ENCODE assay signal across 2 cellular contexts in genomic region chr1:39204441-39205081, GRCh38.
TF ChIP-seq lines count a peak whose summit lies in the region.

TSS of gene MACF1 (plus strand) at chr1:39204695. CDS start at chr1:39205023, 328 bp downstream.

TF ChIP-seq in GM23338, 12 proteins besides CTCF, POLR2A, EP300 and RAD21:
- no peak for TF ChIP-seq REST (IDR thresholded peaks at IDR 0.05; ENCODE audit: unreplicated experiment)
- no peak for TF ChIP-seq ZNF462 (CRISPR knock-in tag; IDR thresholded peaks at IDR 0.05)
- no peak for TF ChIP-seq EZH2 (IDR thresholded peaks at IDR 0.05; ENCODE audit: low read depth, unreplicated experiment)
- TF ChIP-seq ZNF114 (CRISPR knock-in tag; IDR thresholded peaks at IDR 0.05) = no peak
- TF ChIP-seq STAT1 (IDR thresholded peaks at IDR 0.05; ENCODE audit: unreplicated experiment) = no peak
- no peak for TF ChIP-seq POLR2AphosphoS5 (IDR thresholded peaks at IDR 0.05; ENCODE audit: low read depth)
- no peak for TF ChIP-seq CREB1 (CRISPR knock-in tag; IDR thresholded peaks at IDR 0.05; ENCODE audit: low read depth)
- TF ChIP-seq ZNF331 (CRISPR knock-in tag; IDR thresholded peaks at IDR 0.05; ENCODE audit: low read depth) = no peak
- TF ChIP-seq JUNB (IDR thresholded peaks at IDR 0.05; ENCODE audit: unreplicated experiment) = no peak
- TF ChIP-seq ETS1 (IDR thresholded peaks at IDR 0.05) = no peak
TF ChIP-seq in GM23338: peak in this region for 0.

TF ChIP-seq in SK-N-SH, 30 proteins besides CTCF, POLR2A, EP300 and RAD21 (continued from another document):
- TF ChIP-seq YY1 (IDR thresholded peaks at IDR 0.05; ENCODE audit: low read depth) (peak; percentile 46; the same call in 1 of the 2 replicates), POLR2AphosphoS5 (IDR thresholded peaks at IDR 0.05; ENCODE audit: low read depth, low read length) (peak; percentile 23; the same call in 1 of the 2 replicates), MXI1 (IDR thresholded peaks at IDR 0.05; ENCODE audit: low read depth, low read length) (no peak), JUND (IDR thresholded peaks at IDR 0.05) (0 out of 2 replicates have a peak, but pooled peaks have one; percentile 2), MEF2A (IDR thresholded peaks at IDR 0.05; ENCODE audit: borderline replicate concordance, low read depth) (0 out of 2 replicates have a peak, but pooled peaks have one; percentile 70), SMC3 (IDR thresholded peaks at IDR 0.05; ENCODE audit: low read depth, low read length) (peak; percentile 6; the same call in 1 of the 2 replicates), SIN3A (IDR thresholded peaks at IDR 0.05; ENCODE audit: borderline replicate concordance, low read depth, low read length) (0 out of 2 replicates have a peak, but pooled peaks have one; percentile 13), MAX (IDR thresholded peaks at IDR 0.05; ENCODE audit: low read depth) (peak; percentile 41; the same call in 1 of the 2 replicates), FOSL2 (IDR thresholded peaks at IDR 0.05; ENCODE audit: borderline replicate concordance, low read depth) (0 out of 2 replicates have a peak, but pooled peaks have one; percentile 6), TAF1 (IDR thresholded peaks at IDR 0.05; ENCODE audit: borderline replicate concordance, low read depth, low read length) (peak; percentile 28; the same call in 1 of the 2 replicates), NFIC (IDR thresholded peaks at IDR 0.05; ENCODE audit: borderline replicate concordance) (peak; percentile 35; the same call in 1 of the 2 replicates)
